ENCODE assay signal across 1 cellular context in the genomic region with DNA sequence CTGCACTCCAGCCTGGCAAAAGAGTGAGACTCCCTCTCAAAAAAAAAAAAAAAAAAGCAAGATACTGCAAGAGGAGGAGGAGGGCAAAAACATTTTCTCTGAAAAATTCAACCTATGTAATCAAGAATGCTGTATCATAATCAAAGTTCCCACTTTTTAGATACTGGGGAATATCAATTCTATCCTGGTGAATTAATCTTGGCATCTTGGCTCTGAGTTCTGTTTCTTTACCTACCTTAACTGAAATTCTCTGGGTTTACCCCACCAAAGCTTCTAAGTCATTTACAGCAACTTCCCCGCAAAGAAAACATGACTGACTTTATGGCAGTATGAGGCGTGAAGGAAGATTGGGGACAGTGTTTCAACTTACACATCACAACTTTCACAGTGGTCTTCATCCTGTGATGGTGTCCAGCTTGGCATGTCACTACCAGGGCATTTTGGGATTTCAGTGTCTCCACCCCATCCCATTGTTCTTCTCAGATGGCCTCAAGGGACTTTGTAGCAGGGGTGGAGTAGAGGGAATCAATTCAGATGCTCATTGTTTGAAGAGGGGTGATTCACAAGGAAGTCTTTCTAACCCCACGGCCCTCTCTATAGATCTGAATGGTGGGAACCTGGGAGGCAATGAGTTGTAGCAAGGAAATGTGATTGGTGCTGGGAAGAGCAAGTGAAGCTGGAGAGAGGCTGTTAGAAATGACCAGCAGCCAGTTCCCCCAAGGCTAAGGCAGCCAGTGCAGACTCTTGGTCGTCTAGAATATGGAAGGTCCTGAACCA.
TF ChIP-seq lines count a peak whose summit lies in the region.

No MANE protein-coding gene starts in this region.

TF ChIP-seq in GM23338, 12 proteins besides CTCF, POLR2A, EP300 and RAD21 (continued from another document):
- TF ChIP-seq ETS1 (IDR thresholded peaks at IDR 0.05): no peak
TF ChIP-seq in GM23338: peak in this region for 0.
